11 cellular contexts compared by ENCODE assay signal in genomic region chr10:73894245-73894971, GRCh38. TPM values are rescaled to one million over a fixed set of nuclear protein-coding genes. Genes with fewer than 3 reads are reported as not detected.
DNase-seq lines count a peak whose midpoint lies in the region; ATAC-seq, FAIRE-seq and TF ChIP-seq lines count a peak whose summit lies in the region.
"Had no signal": no experiment of that assay in that cellular context is flagged by ENCODE, and none has a peak within 500 bp of the region (broad histone marks: within the 10 kb centered on the region; RNA-seq: fewer than 3 reads in every experiment).

No MANE protein-coding gene starts in this region.

- H3K27ac ChIP-seq in BLaER1 treated with 17β-estradiol and CSF1 and Interleukin-3, amounts not matched to agents 10 nM and 100 nM, result peak overlapping the region in 9 of 11 experiments; percentile 3 to 60 (median 47); a peak in 16 of 22 replicates
- H3K27ac ChIP-seq in left ventricle myocardium inferior (replicated peaks) (no peak overlapping the region), small intestine (ENCODE audit: low read depth in 1 of 2, low read length in 1 of 2) (no peak overlapping the region)

- H3K27me3 ChIP-seq in BLaER1 treated with 17β-estradiol and CSF1 and Interleukin-3, amounts not matched to agents 10 nM and 100 nM, result no peaks in the 10 kb centered on the region
- H3K27me3 ChIP-seq in left ventricle myocardium inferior (ENCODE audit: low read depth), result no peaks in the 10 kb centered on the region
- no peaks in the 10 kb centered on the region for H3K27me3 ChIP-seq in small intestine (ENCODE audit: control insufficient read depth in 2 of 2, insufficient read depth in 2 of 2, low read length in 2 of 2)

- 63 to 83% (median 67%) methylated on average over 6 of the region's 6 CpGs for WGBS in small intestine, 3 donors

- peak overlapping the region; percentile 13 to 77 (median 57) for H3K4me2 ChIP-seq in BLaER1 treated with 17β-estradiol and CSF1 and Interleukin-3, amounts not matched to agents 10 nM and 100 nM

- no peak overlapping the region for H3K4me3 ChIP-seq in BLaER1 treated with 17β-estradiol and CSF1 and Interleukin-3, amounts not matched to agents 10 nM and 100 nM
- H3K4me3 ChIP-seq in left ventricle myocardium inferior, result no peak overlapping the region
- no peak overlapping the region for H3K4me3 ChIP-seq in small intestine (ENCODE audit: low read depth in 1 of 2, low read length in 2 of 2)

- ATAC-seq in GM21367 (IDR thresholded peaks at IDR 0.05; ENCODE audit: unreplicated experiment), result no peak
- ATAC-seq: Right ventricle myocardium inferior had no signal

- no peak overlapping the region; a peak in 2 of 22 replicates for H3K9ac ChIP-seq in BLaER1 treated with 17β-estradiol and CSF1 and Interleukin-3, amounts not matched to agents 10 nM and 100 nM

- intact Hi-C loops in left ventricle myocardium inferior (cut with micrococcal nuclease), result no loop called here

- H3K9me3 ChIP-seq in BLaER1 treated with 17β-estradiol and CSF1 and Interleukin-3, amounts not matched to agents 10 nM and 100 nM (replicated peaks in 1 of 11), result no peaks in the 10 kb centered on the region
- H3K9me3 ChIP-seq in left ventricle myocardium inferior (replicated peaks) (no peaks in the 10 kb centered on the region), small intestine (ENCODE audit: control insufficient read depth, low read depth) (no peaks in the 10 kb centered on the region)

- no peaks in the 10 kb centered on the region for H3K36me3 ChIP-seq in BLaER1 treated with 17β-estradiol and CSF1 and Interleukin-3, amounts not matched to agents 10 nM and 100 nM
- H3K36me3 ChIP-seq in left ventricle myocardium inferior (no peaks in the 10 kb centered on the region), small intestine (ENCODE audit: control insufficient read depth in 2 of 2, insufficient read depth in 2 of 2, low read length in 2 of 2) (no peaks in the 10 kb centered on the region)

- peaks cover 29 to 69% (median 36%) of the 10 kb centered on the region in 10 experiments for H3K4me1 ChIP-seq in BLaER1 treated with 17β-estradiol and CSF1 and Interleukin-3, amounts not matched to agents 10 nM and 100 nM
- no peaks in the 10 kb centered on the region for H3K4me1 ChIP-seq in left ventricle myocardium inferior
- H3K4me1 ChIP-seq in small intestine (ENCODE audit: control insufficient read depth in 2 of 2, insufficient read depth in 1 of 2, low read depth in 1 of 2, low read length in 1 of 2), result peaks cover 2 to 6% of the 10 kb centered on the region in 2 donors

- H4K20me1 ChIP-seq in BLaER1 treated with 17β-estradiol and CSF1 and Interleukin-3, amounts not matched to agents 10 nM and 100 nM, result no peaks in the 10 kb centered on the region

- no peak for TF ChIP-seq CTCF in left ventricle myocardium inferior (IDR thresholded peaks at IDR 0.05; ENCODE audit: borderline replicate concordance)

- no peak for FAIRE-seq in small intestine (lab: Jason Lieb, UNC)
- FAIRE-seq: endometrium had no signal

- peak; percentile 71 for DNase-seq in HS-27A (ENCODE audit: low read depth)
- peak; percentile 87 for DNase-seq in amniotic epithelial cell (ENCODE audit: low read depth)
- DNase-seq in kidney glomerular epithelial cell (lab: John Stamatoyannopoulos, UW), result peak; percentile 21
- no peak for DNase-seq in left ventricle myocardium inferior
- DNase-seq in small intestine, result no peak
- DNase-seq in NCI-H2171 (lab: John Stamatoyannopoulos, UW), result no peak
- DNase-seq: activated CD8-positive, alpha-beta memory T cell treated with anti-CD3 and anti-CD28 coated beads, Interleukin-2, amount 50 U/mL, for 4 hours had no signal

RNA-seq across cellular contexts. Expression of gene PLAU, which starts 16.5 kb away (rescaled TPM):
- 4.9 TPM for total RNA-seq in left ventricle myocardium inferior
- 10 to 100 TPM in 1 of 3 donors, 1 to 10 TPM in 2; 1.3 to 11.1 (median 1.6) TPM for polyA plus RNA-seq in small intestine

RNA-seq across cellular contexts. Expression of gene CAMK2G, which starts 20.1 kb away (rescaled TPM):
- 12.5 TPM for total RNA-seq in left ventricle myocardium inferior
- 10 to 100 TPM; 33.1 to 74.9 (median 54.9) TPM for polyA plus RNA-seq in small intestine

Comparison
In these comparisons a context has a peak if more than half of its experiments do, and no peak if none do; other contexts are left out.
1. H3K27ac ChIP-seq: peak in BLaER1 treated with 17β-estradiol and CSF1 and Interleukin-3, amounts not matched to agents 10 nM and 100 nM (9 of 11); none in left ventricle myocardium inferior (single experiment) and small intestine (0 of 2).
2. DNase-seq: peak in HS-27A (single experiment), amniotic epithelial cell (single experiment) and kidney glomerular epithelial cell (single experiment); none in left ventricle myocardium inferior (single experiment), small intestine (single experiment) and NCI-H2171 (single experiment).